ENCODE assay signal across 23 cellular contexts in the genomic region with DNA sequence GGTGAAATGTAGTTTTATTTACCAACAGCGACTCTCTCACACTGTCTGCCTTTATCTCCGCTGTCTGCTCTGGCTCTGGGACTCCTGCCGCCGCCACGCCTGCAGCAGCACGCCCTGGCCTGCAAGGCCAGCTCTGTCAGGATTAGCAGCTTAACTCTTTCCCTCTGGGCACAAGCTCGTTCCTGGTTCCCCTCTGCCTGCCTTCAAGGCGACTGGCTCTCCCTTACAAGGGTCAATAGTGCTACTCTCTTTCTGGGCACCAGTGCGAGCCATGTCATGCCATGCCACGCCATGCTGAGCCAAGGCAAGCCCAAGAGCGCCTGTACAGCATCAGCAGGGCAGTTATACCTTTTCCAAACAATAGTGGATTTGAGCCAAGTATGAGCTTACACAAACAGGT. TPM values are rescaled to one million over a fixed set of nuclear protein-coding genes. Genes with fewer than 3 reads are reported as not detected.
DNase-seq lines count a peak whose midpoint lies in the region; ATAC-seq and TF ChIP-seq lines count a peak whose summit lies in the region.
"Had no signal": no experiment of that assay in that cellular context is flagged by ENCODE, and none has a peak within 500 bp of the region (broad histone marks: within the 10 kb centered on the region; RNA-seq: fewer than 3 reads in every experiment).

No MANE protein-coding gene starts in this region.

- CTCF ChIA-PET in activated CD8-positive, alpha-beta T cell treated with anti-CD3 and anti-CD28 coated beads, Interleukin-2, amount 10 ng/mL, durations not matched to agents 7 days and 5 days (lab: Charles Lee): interaction anchor here (0.9 to 3.3 kb wide), 6 partner anchors 27 to 253 kb away, joined by 3 to 11 read pairs (median 3); no protein-coding TSS in a partner anchor

- H3K36me3 Mint-ChIP-seq in GM23338 (ENCODE audit: low read depth): no peaks in the 10 kb centered on the region
- peaks cover 12% of the 10 kb centered on the region for H3K36me3 Mint-ChIP-seq in effector memory CD8-positive, alpha-beta T cell (ENCODE audit: insufficient read depth)
- peaks cover 10% of the 10 kb centered on the region for H3K36me3 Mint-ChIP-seq in activated CD8-positive, alpha-beta T cell treated with anti-CD3 and anti-CD28 coated beads, Interleukin-2, amount 10 ng/mL, durations not matched to agents 7 days and 5 days (ENCODE audit: low read depth)
- H3K36me3 Mint-ChIP-seq: WTC11 had no signal

- DNase-seq in GM23338 (ENCODE audit: low spot score) (no peak), RWPE2 (ENCODE audit: low spot score) (peak; percentile 18), foreskin keratinocyte (peak; percentile 59 to 82), psoas muscle (no peak), KG1 (lab: John Stamatoyannopoulos, UW) (no peak)
- no peak for DNase-seq in effector memory CD8-positive, alpha-beta T cell
- DNase-seq in activated CD8-positive, alpha-beta T cell treated with anti-CD3 and anti-CD28 coated beads, Interleukin-2, amount 10 ng/mL, durations not matched to agents 7 days and 5 days: no peak
- DNase-seq: activated CD4-positive, alpha-beta T cell treated with anti-CD3 and anti-CD28 coated beads, Interleukin-2, amount 50 U/mL, for 4 hours; activated gamma-delta T cell treated with Interleukin-2 at 50 U/mL for 16 hours; CD8-positive, alpha-beta T cell; central memory CD4-positive, alpha-beta T cell; glutamatergic neuron; NCI-H2029 treated with DMSO at 0.1 percent for 48 hours; NK-92 treated with Interleukin-12 subunit alpha and Interleukin-12 subunit beta, amount 100 ng/mL, for 24 hours; SK-N-SH; testis had no signal

- H3K27ac ChIP-seq in GM23338 (ENCODE audit: low read depth) (no peak overlapping the region), RWPE2 (ENCODE audit: poor library complexity, severe bottlenecking) (peak overlapping the region; percentile 15), foreskin keratinocyte (peak overlapping the region; percentile 18), psoas muscle (peak overlapping the region; percentile 86)
- H3K27ac ChIP-seq: KMS-11, left lung had no signal

- no peak overlapping the region for H3K4me2 ChIP-seq in GM23338
- H3K4me2 ChIP-seq: KMS-11, SK-N-SH had no signal

- H3K4me3 Mint-ChIP-seq in GM23338: no peak overlapping the region
- no peak overlapping the region for H3K4me3 Mint-ChIP-seq in effector memory CD8-positive, alpha-beta T cell
- H3K4me3 Mint-ChIP-seq in activated CD8-positive, alpha-beta T cell treated with anti-CD3 and anti-CD28 coated beads, Interleukin-2, amount 10 ng/mL, durations not matched to agents 7 days and 5 days: no peak overlapping the region
- H3K4me3 Mint-ChIP-seq: CD8-positive, alpha-beta T cell; T-helper 2 cell treated with Interferon-gamma antibody and Interleukin-4, amounts not matched to agents 5 μg/mL and 100 μg/mL, for 36 hours; WTC11 had no signal

- H4K20me1 ChIP-seq in GM23338 (replicated peaks; ENCODE audit: insufficient read depth): no peaks in the 10 kb centered on the region

- intact Hi-C loops in psoas muscle (cut with DNase I): no loop called here

- POLR2A ChIA-PET in activated CD8-positive, alpha-beta T cell treated with anti-CD3 and anti-CD28 coated beads, Interleukin-2, amount 10 ng/mL, durations not matched to agents 7 days and 5 days (lab: Charles Lee): interaction anchor here (1.0 kb wide), 1 partner anchor 114 kb away, joined by 3 read pairs; no protein-coding TSS in a partner anchor

- H3K36me3 ChIP-seq in GM23338 (ENCODE audit: insufficient read depth) (no peaks in the 10 kb centered on the region), RWPE2 (ENCODE audit: low read depth) (no peaks in the 10 kb centered on the region), psoas muscle (ENCODE audit: insufficient read depth in 1 of 2, low read depth in 1 of 2) (no peaks in the 10 kb centered on the region)
- H3K36me3 ChIP-seq: left lung had no signal

- no peak overlapping the region; the same call in 1 of the 2 replicates for H3K27ac Mint-ChIP-seq in GM23338
- H3K27ac Mint-ChIP-seq in effector memory CD8-positive, alpha-beta T cell: no peak overlapping the region
- no peak overlapping the region for H3K27ac Mint-ChIP-seq in activated CD8-positive, alpha-beta T cell treated with anti-CD3 and anti-CD28 coated beads, Interleukin-2, amount 10 ng/mL, durations not matched to agents 7 days and 5 days
- H3K27ac Mint-ChIP-seq: CD8-positive, alpha-beta T cell; T-helper 2 cell treated with Interferon-gamma antibody and Interleukin-4, amounts not matched to agents 5 μg/mL and 100 μg/mL, for 36 hours; WTC11 had no signal

- no peak for TF ChIP-seq CTCF in GM23338 (conservative IDR thresholded peaks at IDR 0.05; ENCODE audit: low read depth in 2 of 2)
- TF ChIP-seq CTCF in RWPE2 (IDR thresholded peaks at IDR 0.05; ENCODE audit: poor library complexity, severe bottlenecking): no peak
- TF ChIP-seq CTCF in foreskin keratinocyte (conservative IDR thresholded peaks at IDR 0.05): no peak
- TF ChIP-seq CTCF in psoas muscle (IDR thresholded peaks at IDR 0.05): no peak

- ATAC-seq in GM23338: peak; percentile 73
- peak; percentile 85 for ATAC-seq in RWPE2 (ENCODE audit: low read depth)
- peak; percentile 88 for ATAC-seq in foreskin keratinocyte
- ATAC-seq in psoas muscle: peak in 3 of 4 donors; percentile 27 to 66 (median 39)
- no peak for ATAC-seq in effector memory CD8-positive, alpha-beta T cell (replicated peaks)
- ATAC-seq in activated CD8-positive, alpha-beta T cell treated with anti-CD3 and anti-CD28 coated beads, Interleukin-2, amount 10 ng/mL, durations not matched to agents 7 days and 5 days: no peak
- ATAC-seq: CD8-positive, alpha-beta T cell; left lung; WTC11 had no signal

- H3K9me3 ChIP-seq in RWPE2 (ENCODE audit: severe bottlenecking) (no peaks in the 10 kb centered on the region), psoas muscle (no peaks in the 10 kb centered on the region)
- H3K9me3 ChIP-seq: left lung, SK-N-SH, testis had no signal

- peaks cover 3% of the 10 kb centered on the region for H3K27me3 Mint-ChIP-seq in GM23338 (ENCODE audit: insufficient read depth, low read depth, poor library complexity)
- no peaks in the 10 kb centered on the region for H3K27me3 Mint-ChIP-seq in effector memory CD8-positive, alpha-beta T cell
- H3K27me3 Mint-ChIP-seq in activated CD8-positive, alpha-beta T cell treated with anti-CD3 and anti-CD28 coated beads, Interleukin-2, amount 10 ng/mL, durations not matched to agents 7 days and 5 days (ENCODE audit: low read depth): no peaks in the 10 kb centered on the region

- peaks cover 19% of the 10 kb centered on the region for H3K4me1 ChIP-seq in GM23338 (ENCODE audit: insufficient read depth)
- peaks cover 12% of the 10 kb centered on the region for H3K4me1 ChIP-seq in RWPE2 (ENCODE audit: insufficient read depth, poor library complexity, severe bottlenecking)
- H3K4me1 ChIP-seq in foreskin keratinocyte: no peaks in the 10 kb centered on the region
- H3K4me1 ChIP-seq in psoas muscle: peaks cover 13% of the 10 kb centered on the region

- peaks cover 15% of the 10 kb centered on the region; the same call in 2 of the 3 replicates for H3K4me1 Mint-ChIP-seq in GM23338
- H3K4me1 Mint-ChIP-seq in effector memory CD8-positive, alpha-beta T cell (ENCODE audit: low read depth in 2 of 2): peaks cover 4 to 18% of the 10 kb centered on the region in 2 donors
- peaks cover 17% of the 10 kb centered on the region for H3K4me1 Mint-ChIP-seq in activated CD8-positive, alpha-beta T cell treated with anti-CD3 and anti-CD28 coated beads, Interleukin-2, amount 10 ng/mL, durations not matched to agents 7 days and 5 days (ENCODE audit: low read depth)

- H3K9me3 Mint-ChIP-seq in GM23338: no peaks in the 10 kb centered on the region; the same call in 2 of the 3 replicates
- no peaks in the 10 kb centered on the region for H3K9me3 Mint-ChIP-seq in effector memory CD8-positive, alpha-beta T cell
- peaks cover 7% of the 10 kb centered on the region for H3K9me3 Mint-ChIP-seq in activated CD8-positive, alpha-beta T cell treated with anti-CD3 and anti-CD28 coated beads, Interleukin-2, amount 10 ng/mL, durations not matched to agents 7 days and 5 days (ENCODE audit: insufficient read depth)
- H3K9me3 Mint-ChIP-seq: CD8-positive, alpha-beta T cell; T-helper 2 cell treated with Interferon-gamma antibody and Interleukin-4, amounts not matched to agents 5 μg/mL and 100 μg/mL, for 36 hours had no signal

- H2AFZ ChIP-seq in GM23338: 0 out of 2 replicates have a peak overlapping the region, but pooled peaks have one; percentile 52

- no peaks in the 10 kb centered on the region for H3K79me2 ChIP-seq in GM23338 (replicated peaks; ENCODE audit: insufficient read depth)

- no peak overlapping the region for H3K4me3 ChIP-seq in GM23338
- H3K4me3 ChIP-seq in RWPE2 (ENCODE audit: severe bottlenecking): no peak overlapping the region
- H3K4me3 ChIP-seq in psoas muscle: no peak overlapping the region
- H3K4me3 ChIP-seq: left lung, testis had no signal

- 46 to 54% (median 47%) methylated on average over 11 of the region's 11 CpGs for WGBS in psoas muscle, 3 donors

- H3K27me3 ChIP-seq in GM23338 (ENCODE audit: insufficient read depth): no peaks in the 10 kb centered on the region
- H3K27me3 ChIP-seq in RWPE2 (ENCODE audit: insufficient read depth, poor library complexity, severe bottlenecking): no peaks in the 10 kb centered on the region
- H3K27me3 ChIP-seq in foreskin keratinocyte: no peaks in the 10 kb centered on the region
- no peaks in the 10 kb centered on the region for H3K27me3 ChIP-seq in psoas muscle (ENCODE audit: insufficient read depth in 3 of 3, low read length in 2 of 3)
- H3K27me3 ChIP-seq: left lung, testis had no signal

- peaks cover 8% of the 10 kb centered on the region; the same call in 1 of the 2 replicates for H3K9me2 ChIP-seq in GM23338 (ENCODE audit: insufficient read depth)
- H3K9me2 ChIP-seq: SK-N-SH had no signal

- H3F3A ChIP-seq in GM23338 (replicated peaks; ENCODE audit: low read depth): no peaks in the 10 kb centered on the region

RNA-seq across cellular contexts. Expression of gene CLEC2B, which starts 3.6 kb away (rescaled TPM):
- not detected in 2 replicates for total RNA-seq in GM23338 (2014; rRNA removed; shearing (Covaris generic))
- not detected in 2 replicates for polyA plus RNA-seq in GM23338 (2016; fragmentation: Nextera tagmentation; extraction: Ambion mirVana)
- 0.51 and 1.4 TPM in 2 replicates for total RNA-seq in foreskin keratinocyte
- polyA plus RNA-seq in foreskin keratinocyte: 0.46 and 1.2 TPM in 2 replicates
- 10 to 100 TPM in 2 of 4 donors, 1 to 10 TPM in 2; 5.5 to 24.9 (median 10.5) TPM for total RNA-seq in psoas muscle
- polyA plus RNA-seq in psoas muscle: 10 to 100 TPM in 2 of 3 donors, 1 to 10 TPM in 1; 7.8 to 17.3 (median 13.1) TPM
- 10 to 100 TPM; 55.2 to 58.8 TPM for total RNA-seq in activated CD8-positive, alpha-beta T cell treated with anti-CD3 and anti-CD28 coated beads, Interleukin-2, amount 10 ng/mL, durations not matched to agents 7 days and 5 days
- total RNA-seq: HT-29 had no signal
- polyA plus RNA-seq: SK-N-SH had no signal

RNA-seq across cellular contexts. Expression of gene KLRF2, which starts 8.5 kb away (rescaled TPM):
- total RNA-seq in GM23338 (2014; rRNA removed; shearing (Covaris generic)): not detected in 2 replicates
- polyA plus RNA-seq in GM23338 (2016; fragmentation: Nextera tagmentation; extraction: Ambion mirVana) (not detected in 2 replicates), foreskin keratinocyte (not detected in 2 replicates), psoas muscle (not detected)
- total RNA-seq in foreskin keratinocyte (not detected in 2 replicates), psoas muscle (not detected)
- under 1 TPM; 0.79 to 0.94 TPM for total RNA-seq in activated CD8-positive, alpha-beta T cell treated with anti-CD3 and anti-CD28 coated beads, Interleukin-2, amount 10 ng/mL, durations not matched to agents 7 days and 5 days
- total RNA-seq: CD8-positive, alpha-beta T cell; H4; HT-29; left lung; mucosa of gallbladder; WTC11 had no signal
- polyA plus RNA-seq: SK-N-SH had no signal

RNA-seq across cellular contexts. Expression of gene KLRF1, which starts 45.5 kb away (rescaled TPM):
- not detected in 2 replicates for total RNA-seq in GM23338 (2014; rRNA removed; shearing (Covaris generic))
- polyA plus RNA-seq in GM23338 (2016; fragmentation: Nextera tagmentation; extraction: Ambion mirVana) (0.50 TPM in 1 of 2 replicates, not detected in the other), foreskin keratinocyte (0.07 and 0.11 TPM in 2 replicates), psoas muscle (under 1 TPM; 0.09 to 0.17 (median 0.12) TPM)
- total RNA-seq in foreskin keratinocyte (0.07 and 0.48 TPM in 2 replicates), psoas muscle (under 1 TPM in 1 of 4 donors, not detected in 3; 0.49 TPM)
- under 1 TPM in 1 of 2 experiments, not detected in 1; 0.42 TPM for total RNA-seq in activated CD8-positive, alpha-beta T cell treated with anti-CD3 and anti-CD28 coated beads, Interleukin-2, amount 10 ng/mL, durations not matched to agents 7 days and 5 days
- total RNA-seq: HT-29, mucosa of gallbladder, WTC11 had no signal
- polyA plus RNA-seq: SK-N-SH had no signal

RNA-seq across cellular contexts. Expression of gene CLEC2A, which starts 59.4 kb away (rescaled TPM):
- not detected in 2 replicates for total RNA-seq in GM23338 (2014; rRNA removed; shearing (Covaris generic))
- polyA plus RNA-seq in GM23338 (2016; fragmentation: Nextera tagmentation; extraction: Ambion mirVana): not detected in 2 replicates
- not detected in 2 replicates for total RNA-seq in foreskin keratinocyte
- not detected in 2 replicates for polyA plus RNA-seq in foreskin keratinocyte
- total RNA-seq in psoas muscle: not detected
- not detected for polyA plus RNA-seq in psoas muscle
- total RNA-seq in activated CD8-positive, alpha-beta T cell treated with anti-CD3 and anti-CD28 coated beads, Interleukin-2, amount 10 ng/mL, durations not matched to agents 7 days and 5 days: not detected
- total RNA-seq: CD8-positive, alpha-beta T cell; H4; HT-29; left lung; mucosa of gallbladder; testis had no signal
- polyA plus RNA-seq: SK-N-SH had no signal

Comparison
In these comparisons a context has a peak if more than half of its experiments do, and no peak if none do; other contexts are left out.
1. ATAC-seq: peak in GM23338 (single experiment), RWPE2 (single experiment), foreskin keratinocyte (single experiment) and psoas muscle (3 of 4); none in effector memory CD8-positive, alpha-beta T cell (single experiment) and activated CD8-positive, alpha-beta T cell treated with anti-CD3 and anti-CD28 coated beads, Interleukin-2, amount 10 ng/mL, durations not matched to agents 7 days and 5 days (single experiment).
2. DNase-seq: peak in RWPE2 (single experiment) and foreskin keratinocyte (2 of 2); none in GM23338 (single experiment), psoas muscle (0 of 2), effector memory CD8-positive, alpha-beta T cell (0 of 3), KG1 (single experiment) and activated CD8-positive, alpha-beta T cell treated with anti-CD3 and anti-CD28 coated beads, Interleukin-2, amount 10 ng/mL, durations not matched to agents 7 days and 5 days (single experiment).